8 cellular contexts compared by ENCODE assay signal in genomic region chr9:33415152-33416038, GRCh38. TPM values are rescaled to one million over a fixed set of nuclear protein-coding genes. Genes with fewer than 3 reads are reported as not detected.
DNase-seq lines count a peak whose midpoint lies in the region; ATAC-seq, FAIRE-seq and TF ChIP-seq lines count a peak whose summit lies in the region.

No MANE protein-coding gene starts in this region.

- H3K4me1 ChIP-seq in A549, result peaks cover 45% of the 10 kb centered on the region
- H3K4me1 ChIP-seq in astrocyte (ENCODE audit: insufficient read depth, low read length), result no peaks in the 10 kb centered on the region

- H4K20me1 ChIP-seq in astrocyte (ENCODE audit: insufficient read depth, low read length), result no peaks in the 10 kb centered on the region

- peaks cover 47% of the 10 kb centered on the region for H3K4me1 Mint-ChIP-seq in T-helper 1 cell treated with Interleukin-12 subunit alpha and Interleukin-12 subunit beta and Interleukin-4 antibody, amounts not matched to agents 30 μg/mL and 1 μg/mL, for 36 hours (ENCODE audit: low read depth)
- H3K4me1 Mint-ChIP-seq in astrocyte (ENCODE audit: low read depth, unreplicated experiment), result peaks cover 3% of the 10 kb centered on the region

- POLR2A ChIA-PET in A549 (lab: Yijun Ruan, JAX), result interaction anchor here (0.5 to 1.3 kb wide), 4 partner anchors 11 to 338 kb away, joined by 3 to 5 read pairs (median 3); partner anchors contain the start of gene NOL6

- H3K9me3 Mint-ChIP-seq in T-helper 1 cell treated with Interleukin-12 subunit alpha and Interleukin-12 subunit beta and Interleukin-4 antibody, amounts not matched to agents 30 μg/mL and 1 μg/mL, for 36 hours, result no peaks in the 10 kb centered on the region
- H3K9me3 Mint-ChIP-seq in astrocyte (ENCODE audit: unreplicated experiment), result peaks cover 4% of the 10 kb centered on the region

- H3K27me3 Mint-ChIP-seq in T-helper 1 cell treated with Interleukin-12 subunit alpha and Interleukin-12 subunit beta and Interleukin-4 antibody, amounts not matched to agents 30 μg/mL and 1 μg/mL, for 36 hours (ENCODE audit: low read depth), result peaks cover 7% of the 10 kb centered on the region
- peaks cover 39% of the 10 kb centered on the region for H3K27me3 Mint-ChIP-seq in astrocyte (ENCODE audit: low read depth, unreplicated experiment)

- H3K27ac Mint-ChIP-seq in T-helper 1 cell treated with Interleukin-12 subunit alpha and Interleukin-12 subunit beta and Interleukin-4 antibody, amounts not matched to agents 30 μg/mL and 1 μg/mL, for 36 hours, result peak overlapping the region; percentile 94
- no peak overlapping the region for H3K27ac Mint-ChIP-seq in astrocyte (ENCODE audit: unreplicated experiment)

- H3K4me2 ChIP-seq in A549 (peak overlapping the region; percentile 75), astrocyte (ENCODE audit: low read length) (no peak overlapping the region)

- WGBS in A549 (ENCODE audit: missing lambda C conversion rate), result 5% methylated on average over 13 of the region's 17 CpGs

- CTCF ChIA-PET in A549 (lab: Yijun Ruan, JAX), result interaction anchor here (0.5 to 12.6 kb wide), 34 partner anchors 8 to 306 kb away, joined by 3 to 177 read pairs (median 4); partner anchors contain the start of genes AQP3, AQP7, BAG1 and CHMP5

- ATAC-seq in A549, result peak; percentile 91 to 92
- ATAC-seq in GM18511 (IDR thresholded peaks at IDR 0.05; ENCODE audit: unreplicated experiment), result peak; percentile 62
- ATAC-seq in GM18861 (IDR thresholded peaks at IDR 0.05; ENCODE audit: unreplicated experiment), result no peak

- no peaks in the 10 kb centered on the region for H3K36me3 ChIP-seq in astrocyte (ENCODE audit: insufficient read depth, low read length)

- TF ChIP-seq CTCF in A549 (IDR thresholded peaks at IDR 0.05) (peak; percentile 91), astrocyte (IDR thresholded peaks at IDR 0.05; ENCODE audit: insufficient read depth, low read depth, low read length) (peak; percentile 45)

- no peaks in the 10 kb centered on the region for H3K79me2 ChIP-seq in astrocyte (ENCODE audit: insufficient read depth, low read length)

- TF ChIP-seq EP300 in A549 (IDR thresholded peaks at IDR 0.05), result peak; percentile 83 to 91; a peak in 4 of 5 replicates

- H3K9me3 ChIP-seq in A549 (no peaks in the 10 kb centered on the region), astrocyte (ENCODE audit: insufficient read depth, low read depth, low read length) (no peaks in the 10 kb centered on the region)

- no peak for TF ChIP-seq POLR2A in A549 (IDR thresholded peaks at IDR 0.05; ENCODE audit: low read length)

- H3K4me3 ChIP-seq in A549 (no peak overlapping the region), astrocyte (ENCODE audit: insufficient read depth, low read depth, low read length) (no peak overlapping the region)

- FAIRE-seq in A549 (lab: Jason Lieb, UNC) (peak; percentile 94), astrocyte (lab: Jason Lieb, UNC) (no peak)

- peaks cover 12% of the 10 kb centered on the region for H3K27me3 ChIP-seq in astrocyte (ENCODE audit: insufficient read depth, low read length)

- peak overlapping the region; percentile 77 for H3K4me3 Mint-ChIP-seq in T-helper 1 cell treated with Interleukin-12 subunit alpha and Interleukin-12 subunit beta and Interleukin-4 antibody, amounts not matched to agents 30 μg/mL and 1 μg/mL, for 36 hours
- H3K4me3 Mint-ChIP-seq in astrocyte (ENCODE audit: unreplicated experiment), result no peak overlapping the region

- no peaks in the 10 kb centered on the region for H3K36me3 Mint-ChIP-seq in T-helper 1 cell treated with Interleukin-12 subunit alpha and Interleukin-12 subunit beta and Interleukin-4 antibody, amounts not matched to agents 30 μg/mL and 1 μg/mL, for 36 hours (ENCODE audit: low read depth)
- no peaks in the 10 kb centered on the region for H3K36me3 Mint-ChIP-seq in astrocyte (ENCODE audit: low read depth, unreplicated experiment)

- peak; percentile 89 to 98 for DNase-seq in A549 (ENCODE audit: low read depth in 1 of 2, low spot score in 1 of 2)
- peak; percentile 26 to 44 for DNase-seq in Kasumi-1 (lab: John Stamatoyannopoulos, UW)
- DNase-seq in astrocyte (ENCODE audit: low read depth), result no peak
- DNase-seq in hypothalamus (lab: John Stamatoyannopoulos, UW), result peak in 26 of 51 donors; percentile 3 to 56 (median 20)
- peak; percentile 76 to 83 for DNase-seq in stimulated activated CD4-positive, alpha-beta T cell treated with anti-CD3 and anti-CD28 coated beads, Interleukin-15, amount 100 ng/mL, for 1 hour (ENCODE audit: low read depth in 1 of 2, low spot score in 1 of 2)

- H2AFZ ChIP-seq in astrocyte (ENCODE audit: low read depth, low read length), result peak overlapping the region; percentile 63

- peak; percentile 66 to 83 for TF ChIP-seq RAD21 in A549 (conservative IDR thresholded peaks at IDR 0.05 in 1 of 2, IDR thresholded peaks at IDR 0.05 in 1 of 2)

- H3K9ac ChIP-seq in astrocyte (ENCODE audit: low read length), result no peak overlapping the region

- H3K27ac ChIP-seq in A549 (peak overlapping the region; percentile 77 to 87), astrocyte (ENCODE audit: low read depth, low read length) (no peak overlapping the region)

TF ChIP-seq in A549, 52 proteins besides CTCF, POLR2A, EP300 and RAD21 (continues in another document):
- TF ChIP-seq HEYL (CRISPR knock-in tag; IDR thresholded peaks at IDR 0.05) (no peak), NPAS2 (CRISPR knock-in tag; IDR thresholded peaks at IDR 0.05; ENCODE audit: borderline replicate concordance) (no peak), FOSB (CRISPR knock-in tag; IDR thresholded peaks at IDR 0.05) (no peak), ESRRA (IDR thresholded peaks at IDR 0.05; ENCODE audit: borderline replicate concordance, low read length) (no peak), MAX (IDR thresholded peaks at IDR 0.05) (peak; percentile 95), BHLHE40 (IDR thresholded peaks at IDR 0.05; ENCODE audit: low read depth, low read length) (peak; percentile 53), ZNF302 (CRISPR knock-in tag; IDR thresholded peaks at IDR 0.05) (no peak), FOSL2 (IDR thresholded peaks at IDR 0.05) (peak; percentile 48; the same call in 1 of the 2 replicates), FOSL2 (CRISPR knock-in tag; IDR thresholded peaks at IDR 0.05) (peak; percentile 77), FOXS1 (CRISPR knock-in tag; IDR thresholded peaks at IDR 0.05) (no peak), BCL3 (IDR thresholded peaks at IDR 0.05) (peak; percentile 77; the same call in 2 of the 3 replicates), JUN (IDR thresholded peaks at IDR 0.05) (peak; percentile 97), HES2 (IDR thresholded peaks at IDR 0.05) (no peak), MAFK (IDR thresholded peaks at IDR 0.05; ENCODE audit: partially characterized antibody) (no peak), RFX5 (IDR thresholded peaks at IDR 0.05) (peak; percentile 45; the same call in 1 of the 2 replicates), ZSCAN20 (CRISPR knock-in tag; IDR thresholded peaks at IDR 0.05) (no peak), TP53 (CRISPR knock-in tag; IDR thresholded peaks at IDR 0.05) (no peak), SMC3 (IDR thresholded peaks at IDR 0.05) (peak; percentile 86), E2F6 (IDR thresholded peaks at IDR 0.05; ENCODE audit: borderline replicate concordance, low read depth) (no peak), HOXB13 (CRISPR knock-in tag; IDR thresholded peaks at IDR 0.05; ENCODE audit: low read depth) (no peak), POLR2AphosphoS2 (conservative IDR thresholded peaks at IDR 0.05; ENCODE audit: low read length) (no peak)

RNA-seq across cellular contexts. Expression of gene AQP7, which starts 13.0 kb away (rescaled TPM):
- polyA plus RNA-seq in A549 (2011; rRNA removed) (1.1 and 1.2 TPM in 2 replicates), A549 (2017; fragmentation: RNase III; extraction: RNeasy Plus Mini Kit Qiagen cat#74134 plus additional on column Dnase treatment) (0.39 to 0.69 TPM (median 0.61 TPM) in 3 replicates)
- polyA plus RNA-seq in A549 (2012; cell fraction: cytosol; rRNA removed), result 0.32 and 0.39 TPM in 2 replicates
- 1.4 and 1.6 TPM in 2 replicates for polyA plus RNA-seq in A549 (2012; cell fraction: nucleus; rRNA removed)
- polyA minus RNA-seq in A549 (2011; rRNA and poly(A)+ RNA removed), result 2.4 and 4.0 TPM in 2 replicates
- total RNA-seq in astrocyte, result 0.65 and 1.9 TPM in 2 replicates

RNA-seq across cellular contexts. Expression of gene AQP3, which starts 32.0 kb away (rescaled TPM):
- polyA plus RNA-seq in A549 (2011; rRNA removed) (18.8 and 21.7 TPM in 2 replicates), A549 (2017; fragmentation: RNase III; extraction: RNeasy Plus Mini Kit Qiagen cat#74134 plus additional on column Dnase treatment) (5.4 to 7.2 TPM (median 6.2 TPM) in 3 replicates)
- polyA plus RNA-seq in A549 (2012; cell fraction: cytosol; rRNA removed), result 5.7 and 8.1 TPM in 2 replicates
- polyA plus RNA-seq in A549 (2012; cell fraction: nucleus; rRNA removed), result 7.2 and 8.9 TPM in 2 replicates
- 18.5 and 20.7 TPM in 2 replicates for polyA minus RNA-seq in A549 (2011; rRNA and poly(A)+ RNA removed)
- 3.2 and 4.6 TPM in 2 replicates for total RNA-seq in astrocyte

RNA-seq across cellular contexts. Expression of gene NOL6, which starts 58.3 kb away (rescaled TPM):
- polyA plus RNA-seq in A549 (2011; rRNA removed) (49.5 and 56.6 TPM in 2 replicates), A549 (2017; fragmentation: RNase III; extraction: RNeasy Plus Mini Kit Qiagen cat#74134 plus additional on column Dnase treatment) (52.0 to 56.2 TPM (median 52.8 TPM) in 3 replicates)
- 61.8 and 73.6 TPM in 2 replicates for polyA plus RNA-seq in A549 (2012; cell fraction: cytosol; rRNA removed)
- 106 and 132 TPM in 2 replicates for polyA plus RNA-seq in A549 (2012; cell fraction: nucleus; rRNA removed)
- 74.8 and 80.7 TPM in 2 replicates for polyA minus RNA-seq in A549 (2011; rRNA and poly(A)+ RNA removed)
- total RNA-seq in astrocyte, result 57.2 and 60.1 TPM in 2 replicates
